Comparison of ENCODE assay signal across 8 cellular contexts in the genomic region with DNA sequence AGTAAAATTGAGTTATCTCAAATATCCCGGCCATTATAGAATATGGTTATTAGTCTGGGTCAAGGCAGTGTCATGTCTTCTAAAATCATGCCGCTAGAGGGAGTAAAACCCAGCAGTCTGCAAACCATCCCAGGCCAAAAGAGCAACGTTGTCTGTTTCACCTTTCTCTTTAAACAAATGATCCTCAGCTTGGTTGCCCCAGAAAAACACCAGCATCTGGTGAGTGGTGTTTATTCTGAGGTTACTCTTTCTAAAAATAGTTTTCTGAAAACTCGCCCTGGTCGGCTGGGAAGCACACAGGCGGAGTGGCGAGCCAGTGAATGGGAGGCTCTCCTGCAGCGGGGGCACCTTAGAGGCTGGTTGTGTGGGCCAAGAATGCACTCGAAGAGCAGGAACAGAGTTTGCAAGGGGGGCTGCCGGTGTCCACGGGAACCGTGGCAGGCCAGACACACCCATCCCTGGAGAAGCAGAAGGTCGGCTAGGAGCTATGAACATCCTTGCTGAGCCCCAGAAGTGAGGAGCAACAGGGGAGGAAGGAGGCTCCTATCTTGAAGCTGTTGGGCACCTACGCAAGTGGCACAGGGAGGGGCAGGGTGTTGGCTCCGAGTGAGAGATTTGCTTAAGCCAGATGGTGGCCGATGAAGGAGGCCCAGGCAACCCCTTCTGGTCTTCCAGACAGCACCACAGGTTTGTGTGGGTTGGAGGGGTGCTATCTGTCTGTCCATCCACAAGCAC.
DNase-seq lines count a peak whose midpoint lies in the region; ATAC-seq and TF ChIP-seq lines count a peak whose summit lies in the region.

No MANE protein-coding gene starts in this region.

- peak; percentile 77 for TF ChIP-seq CTCF in AG09309 (IDR thresholded peaks at IDR 0.05; ENCODE audit: control insufficient read depth, insufficient read depth, low read depth, low read length, missing control alignments)
- peak; percentile 76 to 82 for TF ChIP-seq CTCF in left lung (IDR thresholded peaks at IDR 0.05)

- intact Hi-C loops in left lung (cut with DNase I): loop anchor here in 1 of 2 donors (10.0 kb wide), 1 partner anchor 335 kb away; no protein-coding TSS in a partner anchor

- no peaks in the 10 kb centered on the region for H3K27me3 ChIP-seq in left lung

- H3K4me3 ChIP-seq in AG09309 (ENCODE audit: control insufficient read depth, low read depth, low read length) (no peak overlapping the region), left lung (no peak overlapping the region)

- H3K36me3 ChIP-seq in left lung: no peaks in the 10 kb centered on the region

- peak; percentile 79 for ATAC-seq in GM18520 (IDR thresholded peaks at IDR 0.05; ENCODE audit: unreplicated experiment)
- peak; percentile 75 for ATAC-seq in HG03025 (IDR thresholded peaks at IDR 0.05; ENCODE audit: low FRiP score, unreplicated experiment)
- ATAC-seq in left lung: peak; percentile 97

- peak; percentile 84 for DNase-seq in AG09309 (ENCODE audit: low read depth)
- DNase-seq in NCI-H2107 treated with DMSO at 0.1 percent for 48 hours (lab: John Stamatoyannopoulos, UW; ENCODE audit: unreplicated experiment): peak; percentile 58
- DNase-seq in activated CD4-positive, CD25-positive, alpha-beta regulatory T cell (lab: John Stamatoyannopoulos, UW): peak; percentile 32 to 56 (median 36)
- peak; percentile 67 for DNase-seq in cerebellar cortex (ENCODE audit: low spot score)
- peak; percentile 36 to 73 for DNase-seq in left lung
- peak; percentile 79 for DNase-seq in stimulated activated CD4-positive, alpha-beta T cell treated with anti-CD3 and anti-CD28 coated beads, Interleukin-4, amount 100 ng/mL, for 24 hours

- H3K4me1 ChIP-seq in left lung: peaks cover 0 to 12% of the 10 kb centered on the region in 2 donors

- no peaks in the 10 kb centered on the region for H3K9me3 ChIP-seq in left lung

- H3K27ac ChIP-seq in left lung: peak overlapping the region; percentile 44 to 65
